8 cellular contexts compared by ENCODE assay signal in the genomic region with DNA sequence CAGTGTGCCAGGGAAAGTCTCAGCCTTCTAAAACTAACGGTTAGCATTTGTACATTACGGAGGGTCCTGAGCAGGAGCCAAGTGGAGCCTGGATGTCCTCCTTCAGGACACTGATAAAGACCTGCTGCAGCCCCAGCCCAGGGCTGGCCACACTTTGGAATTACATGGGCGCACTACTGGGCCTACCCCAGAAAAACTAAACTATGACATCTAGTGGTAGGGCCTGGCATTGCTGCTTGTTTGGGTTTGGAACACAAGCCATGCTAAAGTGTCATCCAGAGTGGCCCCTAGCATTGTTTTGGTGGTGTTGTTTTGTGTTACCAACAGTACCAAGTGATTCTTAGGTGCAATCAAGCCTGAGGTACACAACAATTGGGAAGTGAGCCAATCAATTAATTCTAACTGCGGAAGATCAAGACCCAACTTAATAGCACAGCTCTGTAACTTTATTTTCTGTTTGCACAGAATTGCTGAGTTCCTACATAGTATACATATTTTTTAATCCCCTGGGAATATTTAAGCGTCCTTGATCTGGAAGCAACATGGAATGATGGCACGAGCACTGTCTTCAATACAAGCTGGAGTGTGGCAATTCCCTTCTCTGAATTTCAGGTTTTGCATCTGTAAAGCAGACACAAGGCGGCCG.
DNase-seq lines count a peak whose midpoint lies in the region; ATAC-seq and FAIRE-seq lines count a peak whose summit lies in the region.

No MANE protein-coding gene starts in this region.

- no peak overlapping the region for H3K27ac ChIP-seq in small intestine (ENCODE audit: low read depth in 1 of 2, low read length in 1 of 2)

- H3K27me3 ChIP-seq in small intestine (ENCODE audit: control insufficient read depth in 2 of 2, insufficient read depth in 2 of 2, low read length in 2 of 2): no peaks in the 10 kb centered on the region

- no peak for ATAC-seq in GM21367 (IDR thresholded peaks at IDR 0.05; ENCODE audit: unreplicated experiment)
- ATAC-seq in HG03521 (IDR thresholded peaks at IDR 0.05; ENCODE audit: unreplicated experiment): no peak

- no peaks in the 10 kb centered on the region for H3K36me3 ChIP-seq in small intestine (ENCODE audit: control insufficient read depth in 2 of 2, insufficient read depth in 2 of 2, low read length in 2 of 2)

- DNase-seq in COLO668 (lab: John Stamatoyannopoulos, UW; ENCODE audit: unreplicated experiment): peak; percentile 70
- peak; percentile 19 for DNase-seq in GM19240 (ENCODE audit: insufficient read length, low spot score)
- peak; percentile 77 for DNase-seq in NCI-H82 (lab: John Stamatoyannopoulos, UW)
- DNase-seq in anterior cingulate cortex (lab: John Stamatoyannopoulos, UW): peak in 36 of 58 donors; percentile 3 to 49 (median 14)
- DNase-seq in hypothalamus (lab: John Stamatoyannopoulos, UW): peak in 35 of 51 donors; percentile 1 to 65 (median 17)
- DNase-seq in small intestine: peak; percentile 70

- H3K4me3 ChIP-seq in small intestine (ENCODE audit: low read depth in 1 of 2, low read length in 2 of 2): no peak overlapping the region

- H3K4me1 ChIP-seq in small intestine (ENCODE audit: control insufficient read depth in 2 of 2, insufficient read depth in 1 of 2, low read depth in 1 of 2, low read length in 1 of 2): no peaks in the 10 kb centered on the region

- FAIRE-seq in small intestine (lab: Jason Lieb, UNC): no peak

- 62 to 64% (median 62%) methylated on average over 8 of the region's 8 CpGs for WGBS in small intestine, 3 donors

- no peaks in the 10 kb centered on the region for H3K9me3 ChIP-seq in small intestine (ENCODE audit: control insufficient read depth, low read depth)

Comparison
In these comparisons a context has a peak if more than half of its experiments do, and no peak if none do; other contexts are left out.
1. DNase-seq: peak in every context shown above with its lines; median percentile 77 in NCI-H82; 70 in COLO668; 70 in small intestine; 19 in GM19240; 17 in hypothalamus; 14 in anterior cingulate cortex.